ENCODE assay signal across 1 cellular context in the genomic region with DNA sequence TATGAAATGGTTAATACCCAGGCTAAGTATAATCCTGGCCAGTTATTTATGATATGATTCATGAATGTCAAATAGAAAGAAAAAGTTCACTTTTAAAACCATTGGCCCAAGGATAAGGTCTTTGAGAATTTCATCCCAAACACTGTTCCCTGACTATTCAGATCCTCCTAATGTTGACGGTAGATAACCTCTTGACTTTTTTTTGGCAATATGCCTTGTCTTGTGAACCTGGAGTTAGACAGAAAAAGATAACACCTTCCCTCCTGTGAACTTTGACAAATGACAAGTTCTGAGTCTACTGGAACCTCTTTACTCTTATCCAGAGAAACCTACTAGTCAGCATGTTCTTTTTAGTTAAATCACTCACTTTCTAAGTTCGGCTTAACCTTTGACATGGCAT.
TF ChIP-seq lines count a peak whose summit lies in the region.

No MANE protein-coding gene starts in this region.

TF ChIP-seq in HepG2, 621 proteins besides CTCF, POLR2A, EP300 and RAD21:
- TF ChIP-seq, protein P1, sequence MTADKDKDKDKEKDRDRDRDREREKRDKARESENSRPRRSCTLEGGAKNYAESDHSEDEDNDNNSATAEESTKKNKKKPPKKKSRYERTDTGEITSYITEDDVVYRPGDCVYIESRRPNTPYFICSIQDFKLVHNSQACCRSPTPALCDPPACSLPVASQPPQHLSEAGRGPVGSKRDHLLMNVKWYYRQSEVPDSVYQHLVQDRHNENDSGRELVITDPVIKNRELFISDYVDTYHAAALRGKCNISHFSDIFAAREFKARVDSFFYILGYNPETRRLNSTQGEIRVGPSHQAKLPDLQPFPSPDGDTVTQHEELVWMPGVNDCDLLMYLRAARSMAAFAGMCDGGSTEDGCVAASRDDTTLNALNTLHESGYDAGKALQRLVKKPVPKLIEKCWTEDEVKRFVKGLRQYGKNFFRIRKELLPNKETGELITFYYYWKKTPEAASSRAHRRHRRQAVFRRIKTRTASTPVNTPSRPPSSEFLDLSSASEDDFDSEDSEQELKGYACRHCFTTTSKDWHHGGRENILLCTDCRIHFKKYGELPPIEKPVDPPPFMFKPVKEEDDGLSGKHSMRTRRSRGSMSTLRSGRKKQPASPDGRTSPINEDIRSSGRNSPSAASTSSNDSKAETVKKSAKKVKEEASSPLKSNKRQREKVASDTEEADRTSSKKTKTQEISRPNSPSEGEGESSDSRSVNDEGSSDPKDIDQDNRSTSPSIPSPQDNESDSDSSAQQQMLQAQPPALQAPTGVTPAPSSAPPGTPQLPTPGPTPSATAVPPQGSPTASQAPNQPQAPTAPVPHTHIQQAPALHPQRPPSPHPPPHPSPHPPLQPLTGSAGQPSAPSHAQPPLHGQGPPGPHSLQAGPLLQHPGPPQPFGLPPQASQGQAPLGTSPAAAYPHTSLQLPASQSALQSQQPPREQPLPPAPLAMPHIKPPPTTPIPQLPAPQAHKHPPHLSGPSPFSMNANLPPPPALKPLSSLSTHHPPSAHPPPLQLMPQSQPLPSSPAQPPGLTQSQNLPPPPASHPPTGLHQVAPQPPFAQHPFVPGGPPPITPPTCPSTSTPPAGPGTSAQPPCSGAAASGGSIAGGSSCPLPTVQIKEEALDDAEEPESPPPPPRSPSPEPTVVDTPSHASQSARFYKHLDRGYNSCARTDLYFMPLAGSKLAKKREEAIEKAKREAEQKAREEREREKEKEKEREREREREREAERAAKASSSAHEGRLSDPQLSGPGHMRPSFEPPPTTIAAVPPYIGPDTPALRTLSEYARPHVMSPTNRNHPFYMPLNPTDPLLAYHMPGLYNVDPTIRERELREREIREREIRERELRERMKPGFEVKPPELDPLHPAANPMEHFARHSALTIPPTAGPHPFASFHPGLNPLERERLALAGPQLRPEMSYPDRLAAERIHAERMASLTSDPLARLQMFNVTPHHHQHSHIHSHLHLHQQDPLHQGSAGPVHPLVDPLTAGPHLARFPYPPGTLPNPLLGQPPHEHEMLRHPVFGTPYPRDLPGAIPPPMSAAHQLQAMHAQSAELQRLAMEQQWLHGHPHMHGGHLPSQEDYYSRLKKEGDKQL (CRISPR knock-in tag; IDR thresholded peaks at IDR 0.05; ENCODE audit: low read depth) = 0 out of 2 replicates have a peak, but pooled peaks have one; percentile 30
- TF ChIP-seq JUNB (CRISPR knock-in tag; IDR thresholded peaks at IDR 0.05; ENCODE audit: borderline replicate concordance) (no peak), ZNF615 (CRISPR knock-in tag; IDR thresholded peaks at IDR 0.05; ENCODE audit: borderline replicate concordance) (no peak), DNMT1 (CRISPR knock-in tag; IDR thresholded peaks at IDR 0.05) (no peak), HHEX (CRISPR knock-in tag; IDR thresholded peaks at IDR 0.05) (peak; percentile 28; the same call in 1 of the 2 replicates), NR2F6 (IDR thresholded peaks at IDR 0.05) (peak; percentile 86), NR2F6 (CRISPR knock-in tag; IDR thresholded peaks at IDR 0.05) (peak; percentile 62), FOXA1 (IDR thresholded peaks at IDR 0.05) (no peak), FOXA1 (CRISPR knock-in tag; IDR thresholded peaks at IDR 0.05) (peak; percentile 16; the same call in 1 of the 2 replicates), HNF4A (CRISPR knock-in tag; IDR thresholded peaks at IDR 0.05) (0 out of 2 replicates have a peak, but pooled peaks have one; percentile 13), PPARG (CRISPR knock-in tag; conservative IDR thresholded peaks at IDR 0.05) (0 out of 2 replicates have a peak, but pooled peaks have one; percentile 17), NR2F2 (IDR thresholded peaks at IDR 0.05; ENCODE audit: borderline replicate concordance, low read depth) (peak; percentile 83; the same call in 1 of the 2 replicates), SOX6 (IDR thresholded peaks at IDR 0.05) (no peak), SOX6 (CRISPR knock-in tag; IDR thresholded peaks at IDR 0.05) (peak; percentile 15; the same call in 1 of the 2 replicates), MAFF (IDR thresholded peaks at IDR 0.05; ENCODE audit: low read depth, low read length) (peak; percentile 30; the same call in 1 of the 2 replicates), NR2F1 (CRISPR knock-in tag; IDR thresholded peaks at IDR 0.05) (0 out of 4 replicates have a peak, but pooled peaks of 1 of the 2 experiments have one; percentile 26), ZNF550 (CRISPR knock-in tag; IDR thresholded peaks at IDR 0.05; ENCODE audit: borderline replicate concordance) (no peak), SOX13 (IDR thresholded peaks at IDR 0.05) (no peak), SOX13 (CRISPR knock-in tag; conservative IDR thresholded peaks at IDR 0.05 in 1 of 2, IDR thresholded peaks at IDR 0.05 in 1 of 2) (peak in 1 of 2 experiments; percentile 23; a peak in 1 of 4 replicates), MAFK (conservative IDR thresholded peaks at IDR 0.05 in 1 of 2, IDR thresholded peaks at IDR 0.05 in 1 of 2; ENCODE audit: low read length in 2 of 2) (peak; percentile 28 to 36; a peak in 2 of 4 replicates)
- TF ChIP-seq, protein P2, sequence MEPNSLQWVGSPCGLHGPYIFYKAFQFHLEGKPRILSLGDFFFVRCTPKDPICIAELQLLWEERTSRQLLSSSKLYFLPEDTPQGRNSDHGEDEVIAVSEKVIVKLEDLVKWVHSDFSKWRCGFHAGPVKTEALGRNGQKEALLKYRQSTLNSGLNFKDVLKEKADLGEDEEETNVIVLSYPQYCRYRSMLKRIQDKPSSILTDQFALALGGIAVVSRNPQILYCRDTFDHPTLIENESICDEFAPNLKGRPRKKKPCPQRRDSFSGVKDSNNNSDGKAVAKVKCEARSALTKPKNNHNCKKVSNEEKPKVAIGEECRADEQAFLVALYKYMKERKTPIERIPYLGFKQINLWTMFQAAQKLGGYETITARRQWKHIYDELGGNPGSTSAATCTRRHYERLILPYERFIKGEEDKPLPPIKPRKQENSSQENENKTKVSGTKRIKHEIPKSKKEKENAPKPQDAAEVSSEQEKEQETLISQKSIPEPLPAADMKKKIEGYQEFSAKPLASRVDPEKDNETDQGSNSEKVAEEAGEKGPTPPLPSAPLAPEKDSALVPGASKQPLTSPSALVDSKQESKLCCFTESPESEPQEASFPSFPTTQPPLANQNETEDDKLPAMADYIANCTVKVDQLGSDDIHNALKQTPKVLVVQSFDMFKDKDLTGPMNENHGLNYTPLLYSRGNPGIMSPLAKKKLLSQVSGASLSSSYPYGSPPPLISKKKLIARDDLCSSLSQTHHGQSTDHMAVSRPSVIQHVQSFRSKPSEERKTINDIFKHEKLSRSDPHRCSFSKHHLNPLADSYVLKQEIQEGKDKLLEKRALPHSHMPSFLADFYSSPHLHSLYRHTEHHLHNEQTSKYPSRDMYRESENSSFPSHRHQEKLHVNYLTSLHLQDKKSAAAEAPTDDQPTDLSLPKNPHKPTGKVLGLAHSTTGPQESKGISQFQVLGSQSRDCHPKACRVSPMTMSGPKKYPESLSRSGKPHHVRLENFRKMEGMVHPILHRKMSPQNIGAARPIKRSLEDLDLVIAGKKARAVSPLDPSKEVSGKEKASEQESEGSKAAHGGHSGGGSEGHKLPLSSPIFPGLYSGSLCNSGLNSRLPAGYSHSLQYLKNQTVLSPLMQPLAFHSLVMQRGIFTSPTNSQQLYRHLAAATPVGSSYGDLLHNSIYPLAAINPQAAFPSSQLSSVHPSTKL (CRISPR knock-in tag; IDR thresholded peaks at IDR 0.05) = 0 out of 2 replicates have a peak, but pooled peaks have one; percentile 8
